Comparison of ENCODE assay signal across 33 cellular contexts in genomic region chr2:54347622-54348021, GRCh38.
"Had no signal": no experiment of that assay in that cellular context is flagged by ENCODE, and none has a peak within 500 bp of the region (broad histone marks: within the 10 kb centered on the region; RNA-seq: fewer than 3 reads in every experiment).

No MANE protein-coding gene starts in this region.

- H2AFZ ChIP-seq: neural progenitor cell, parathyroid adenoma had no signal

- H3K9me3 Mint-ChIP-seq: dendritic cell treated with granulocyte-macrophage colony-stimulating factor and Interleukin-4, amounts not matched to agents 40 ng/mL and 50 ng/mL, for 4 days; endodermal cell; natural killer cell treated with Interleukin-12 subunit alpha and Interleukin-12 subunit beta and Interleukin-15 and Interleukin-18, amount 100 ng/mL, for 72 hours; neural progenitor cell; stimulated activated naive CD8-positive, alpha-beta T cell treated with anti-CD3 and anti-CD28 coated beads, Interleukin-15, amount 100 ng/mL, for 72 hours had no signal

- H3K79me2 ChIP-seq: parathyroid adenoma had no signal

- FAIRE-seq: keratinocyte had no signal

- H3K9ac ChIP-seq: neural progenitor cell, parathyroid adenoma had no signal

- H3K4me2 ChIP-seq: neural progenitor cell, smooth muscle cell had no signal

- H3K36me3 ChIP-seq: colonic mucosa, gastrocnemius medialis, lower lobe of right lung, neural progenitor cell, right atrium auricular region, suprapubic skin, transverse colon, upper lobe of right lung, uterus had no signal

- H3K4me1 ChIP-seq: colonic mucosa, gastrocnemius medialis, neural progenitor cell, parathyroid adenoma, right atrium auricular region, suprapubic skin, upper lobe of right lung, uterus had no signal

- H3K4me3 Mint-ChIP-seq: dendritic cell treated with granulocyte-macrophage colony-stimulating factor and Interleukin-4, amounts not matched to agents 40 ng/mL and 50 ng/mL, for 4 days; endodermal cell; mesothelial cell of epicardium; naive B cell; natural killer cell treated with Interleukin-12 subunit alpha and Interleukin-12 subunit beta and Interleukin-15 and Interleukin-18, amount 100 ng/mL, for 72 hours; neural progenitor cell; stimulated activated naive CD8-positive, alpha-beta T cell treated with anti-CD3 and anti-CD28 coated beads, Interleukin-15, amount 100 ng/mL, for 72 hours had no signal

- H3K9me3 ChIP-seq: colonic mucosa, gastrocnemius medialis, lower lobe of right lung, mucosa of descending colon, right atrium auricular region, suprapubic skin, transverse colon, upper lobe of right lung, uterus had no signal

- H3K36me3 Mint-ChIP-seq: mesothelial cell of epicardium; naive B cell; natural killer cell treated with Interleukin-12 subunit alpha and Interleukin-12 subunit beta and Interleukin-15 and Interleukin-18, amount 100 ng/mL, for 72 hours; neural progenitor cell had no signal

- H3K4me1 Mint-ChIP-seq: endodermal cell; naive B cell; neural progenitor cell; stimulated activated naive CD8-positive, alpha-beta T cell treated with anti-CD3 and anti-CD28 coated beads, Interleukin-15, amount 100 ng/mL, for 72 hours had no signal

- ATAC-seq: esophagus mucosa; gastrocnemius medialis; left cardiac atrium; lower lobe of right lung; mucosa of descending colon; natural killer cell treated with Interleukin-12 subunit alpha and Interleukin-12 subunit beta and Interleukin-15 and Interleukin-18, amount 100 ng/mL, for 72 hours; sciatic nerve; stimulated activated naive CD8-positive, alpha-beta T cell treated with anti-CD3 and anti-CD28 coated beads, Interleukin-15, amount 100 ng/mL, for 72 hours; upper lobe of right lung had no signal

- H3K4me3 ChIP-seq: colonic mucosa, gastrocnemius medialis, lower lobe of right lung, mucosa of descending colon, neural progenitor cell, right atrium auricular region, smooth muscle cell, suprapubic skin, transverse colon, upper lobe of right lung, uterus had no signal

- DNase-seq: colonic mucosa; effector CD8-positive, alpha-beta T cell; endodermal cell; foreskin fibroblast; gastrocnemius medialis; head of caudate nucleus; left cardiac atrium; left ventricle myocardium superior; lower lobe of right lung; mucosa of descending colon; naive B cell; stimulated activated CD4-positive, alpha-beta T cell treated with anti-CD3 and anti-CD28 coated beads, Interleukin-12 subunit alpha, Interleukin-12 subunit beta, amount 100 ng/mL, for 4 hours; stimulated activated CD4-positive, alpha-beta T cell treated with anti-CD3 and anti-CD28 coated beads, Interleukin-1b, Interleukin-23, amount 100 ng/mL, for 48 hours; stimulated activated CD4-positive, alpha-beta T cell treated with anti-CD3 and anti-CD28 coated beads, Interleukin-4, amount 100 ng/mL, for 1 hour; stimulated activated CD8-positive, alpha-beta memory T cell treated with anti-CD3 and anti-CD28 coated beads, Interleukin-4, amount 100 ng/mL, for 48 hours; stimulated activated naive CD4-positive, alpha-beta T cell; stimulated activated naive CD8-positive, alpha-beta T cell treated with anti-CD3 and anti-CD28 coated beads, Interleukin-15, amount 100 ng/mL, for 72 hours; transverse colon; upper lobe of right lung; uterus had no signal

- H3K27ac ChIP-seq: colonic mucosa, epithelial cell of prostate, gastrocnemius medialis, lower lobe of right lung, neural progenitor cell, parathyroid adenoma, suprapubic skin, transverse colon, upper lobe of right lung, uterus had no signal

- H3K27ac Mint-ChIP-seq: dendritic cell treated with granulocyte-macrophage colony-stimulating factor and Interleukin-4, amounts not matched to agents 40 ng/mL and 50 ng/mL, for 4 days; endodermal cell; mesothelial cell of epicardium; naive B cell; natural killer cell treated with Interleukin-12 subunit alpha and Interleukin-12 subunit beta and Interleukin-15 and Interleukin-18, amount 100 ng/mL, for 72 hours; neural progenitor cell; progenitor cell of endocrine pancreas had no signal

- H3K27me3 ChIP-seq: colonic mucosa, gastrocnemius medialis, neural progenitor cell, right atrium auricular region, suprapubic skin, transverse colon, upper lobe of right lung, uterus had no signal
